ENCODE assay signal across 21 cellular contexts in the genomic region with DNA sequence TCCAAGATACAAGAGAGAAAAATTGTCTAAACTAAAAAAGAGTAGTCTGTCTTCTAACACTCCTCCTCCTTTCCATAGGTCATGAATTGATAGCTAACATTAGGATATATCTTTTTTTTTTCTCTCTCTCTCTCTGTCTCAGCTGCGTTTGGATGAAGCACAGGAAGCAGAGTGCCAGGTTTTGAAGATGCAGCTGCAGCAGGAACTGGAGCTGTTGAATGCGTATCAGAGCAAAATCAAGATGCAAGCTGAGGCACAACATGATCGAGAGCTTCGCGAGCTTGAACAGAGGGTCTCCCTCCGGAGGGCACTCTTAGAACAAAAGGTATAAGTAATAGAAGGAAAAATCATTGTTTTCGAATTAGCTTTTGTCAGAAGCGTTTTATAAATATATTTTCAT. TPM values are rescaled to one million over a fixed set of nuclear protein-coding genes. Genes with fewer than 3 reads are reported as not detected.
A peak's percentile ranks its signal among the peaks of the same experiment; 100 is the strongest.
DNase-seq lines count a peak whose midpoint lies in the region; ATAC-seq and TF ChIP-seq lines count a peak whose summit lies in the region.
"Had no signal": no experiment of that assay in that cellular context is flagged by ENCODE, and none has a peak within 500 bp of the region (broad histone marks: within the 10 kb centered on the region; RNA-seq: fewer than 3 reads in every experiment).

No MANE protein-coding gene starts in this region.

- no peaks in the 10 kb centered on the region for H3K4me1 Mint-ChIP-seq in activated T-cell treated with anti-CD3 and anti-CD28 coated beads, Interleukin-2, amount 50 U/mL, for 24 hours (ENCODE audit: low read depth)
- H3K4me1 Mint-ChIP-seq in activated T-cell treated with anti-CD3 and anti-CD28 coated beads, Interleukin-2, amount 50 U/mL, for 72 hours (ENCODE audit: low read depth) = no peaks in the 10 kb centered on the region
- peaks cover 3% of the 10 kb centered on the region for H3K4me1 Mint-ChIP-seq in glutamatergic neuron (ENCODE audit: low read depth, unreplicated experiment)
- no peaks in the 10 kb centered on the region for H3K4me1 Mint-ChIP-seq in chondrocyte (ENCODE audit: low read depth)
- H3K4me1 Mint-ChIP-seq: GM23338 had no signal

- H3K9me3 Mint-ChIP-seq in activated T-cell treated with anti-CD3 and anti-CD28 coated beads, Interleukin-2, amount 50 U/mL, for 24 hours = no peaks in the 10 kb centered on the region
- H3K9me3 Mint-ChIP-seq in activated T-cell treated with anti-CD3 and anti-CD28 coated beads, Interleukin-2, amount 50 U/mL, for 72 hours = no peaks in the 10 kb centered on the region
- H3K9me3 Mint-ChIP-seq in glutamatergic neuron (ENCODE audit: unreplicated experiment) = peaks cover 14% of the 10 kb centered on the region
- no peaks in the 10 kb centered on the region for H3K9me3 Mint-ChIP-seq in chondrocyte (ENCODE audit: low read depth)
- H3K9me3 Mint-ChIP-seq: CD8-positive, alpha-beta T cell had no signal

- H3K27ac Mint-ChIP-seq in activated T-cell treated with anti-CD3 and anti-CD28 coated beads, Interleukin-2, amount 50 U/mL, for 24 hours = peak overlapping the region; percentile 10
- H3K27ac Mint-ChIP-seq in activated T-cell treated with anti-CD3 and anti-CD28 coated beads, Interleukin-2, amount 50 U/mL, for 72 hours = no peak overlapping the region
- H3K27ac Mint-ChIP-seq in glutamatergic neuron (ENCODE audit: unreplicated experiment) = peak overlapping the region; percentile 55
- no peak overlapping the region for H3K27ac Mint-ChIP-seq in chondrocyte (ENCODE audit: unreplicated experiment)
- H3K27ac Mint-ChIP-seq: CD8-positive, alpha-beta T cell; GM23338 had no signal

- ATAC-seq in activated T-cell treated with anti-CD3 and anti-CD28 coated beads, Interleukin-2, amount 50 U/mL, for 72 hours (replicated peaks in 1 of 2) = no peak
- ATAC-seq in GM21526 (IDR thresholded peaks at IDR 0.05; ENCODE audit: low FRiP score, unreplicated experiment) = no peak
- ATAC-seq: CD8-positive, alpha-beta T cell; GM23338 had no signal

- H3K36me3 Mint-ChIP-seq in activated T-cell treated with anti-CD3 and anti-CD28 coated beads, Interleukin-2, amount 50 U/mL, for 24 hours (ENCODE audit: low read depth) = peaks cover 56% of the 10 kb centered on the region
- peaks cover 4 to 22% of the 10 kb centered on the region in 2 donors for H3K36me3 Mint-ChIP-seq in activated T-cell treated with anti-CD3 and anti-CD28 coated beads, Interleukin-2, amount 50 U/mL, for 72 hours (ENCODE audit: insufficient read depth in 2 of 2)
- peaks cover 22% of the 10 kb centered on the region for H3K36me3 Mint-ChIP-seq in glutamatergic neuron (ENCODE audit: unreplicated experiment)
- H3K36me3 Mint-ChIP-seq in chondrocyte (ENCODE audit: low read depth) = peaks cover 22% of the 10 kb centered on the region

- H3K4me3 Mint-ChIP-seq in activated T-cell treated with anti-CD3 and anti-CD28 coated beads, Interleukin-2, amount 50 U/mL, for 24 hours = no peak overlapping the region
- no peak overlapping the region for H3K4me3 Mint-ChIP-seq in activated T-cell treated with anti-CD3 and anti-CD28 coated beads, Interleukin-2, amount 50 U/mL, for 72 hours
- H3K4me3 Mint-ChIP-seq in glutamatergic neuron (ENCODE audit: unreplicated experiment) = no peak overlapping the region
- no peak overlapping the region for H3K4me3 Mint-ChIP-seq in chondrocyte (ENCODE audit: unreplicated experiment)
- H3K4me3 Mint-ChIP-seq: CD8-positive, alpha-beta T cell; GM23338 had no signal

- DNase-seq in activated T-cell treated with anti-CD3 and anti-CD28 coated beads, Interleukin-2, amount 50 U/mL, for 24 hours = no peak
- DNase-seq in activated T-cell treated with anti-CD3 and anti-CD28 coated beads, Interleukin-2, amount 50 U/mL, for 72 hours = no peak
- no peak for DNase-seq in glutamatergic neuron
- DNase-seq in putamen (ENCODE audit: low spot score) = peak; percentile 11
- no peak for DNase-seq in chondrocyte (ENCODE audit: low spot score)
- no peak for DNase-seq in GM13976 (ENCODE audit: low spot score)
- DNase-seq: 8988T; Calu3; CD8-positive, alpha-beta T cell; DMS153; HCEC 1CT; Karpas-422; MV-4-11; NCI-H1105 treated with DMSO at 0.1 percent for 48 hours; NCI-H2029 treated with DMSO at 0.1 percent for 48 hours; NCI-H226; NCI-H510A treated with DMSO at 0.1 percent for 48 hours; NCI-H748 treated with DMSO at 0.1 percent for 48 hours; SHP77 treated with DMSO at 0.1 percent for 48 hours had no signal

- H3K27me3 Mint-ChIP-seq in activated T-cell treated with anti-CD3 and anti-CD28 coated beads, Interleukin-2, amount 50 U/mL, for 24 hours = no peaks in the 10 kb centered on the region
- no peaks in the 10 kb centered on the region for H3K27me3 Mint-ChIP-seq in activated T-cell treated with anti-CD3 and anti-CD28 coated beads, Interleukin-2, amount 50 U/mL, for 72 hours (ENCODE audit: low read depth)
- H3K27me3 Mint-ChIP-seq in glutamatergic neuron (ENCODE audit: unreplicated experiment) (peaks cover 8% of the 10 kb centered on the region), chondrocyte (ENCODE audit: low read depth) (no peaks in the 10 kb centered on the region)

- TF ChIP-seq CTCF in glutamatergic neuron (IDR thresholded peaks at IDR 0.05; ENCODE audit: partially characterized antibody, unreplicated experiment) = no peak
- no peak for TF ChIP-seq CTCF in chondrocyte (IDR thresholded peaks at IDR 0.05)
- no peak for TF ChIP-seq CTCF in GM13976 (IDR thresholded peaks at IDR 0.05; ENCODE audit: borderline replicate concordance, control extremely low read depth, extremely low read depth, insufficient read depth, missing control alignments)

- in situ Hi-C loops in GM13976 (cut with MboI; ENCODE audit: low sequenced_read_pairs, unreplicated experiment) = loop anchor here (25.0 kb wide), 1 partner anchor 372 kb away; no protein-coding TSS in a partner anchor

RNA-seq across cellular contexts. Expression of gene ABHD15, which starts 32.9 kb away (rescaled TPM):
- 1 to 10 TPM; 7.4 to 7.7 TPM for total RNA-seq in activated T-cell treated with anti-CD3 and anti-CD28 coated beads, Interleukin-2, amount 50 U/mL, for 72 hours
- total RNA-seq in glutamatergic neuron (ENCODE audit: unreplicated experiment) = 2.5 TPM
- total RNA-seq in chondrocyte = 10.2 to 16.7 TPM (median 11.7 TPM) in 3 replicates

RNA-seq across cellular contexts. Expression of gene TP53I13, which starts 34.5 kb away (rescaled TPM):
- 100 to 1,000 TPM in 1 of 2 donors, 10 to 100 TPM in 1; 77.4 to 103 TPM for total RNA-seq in activated T-cell treated with anti-CD3 and anti-CD28 coated beads, Interleukin-2, amount 50 U/mL, for 72 hours
- 14.3 TPM for total RNA-seq in glutamatergic neuron (ENCODE audit: unreplicated experiment)
- total RNA-seq in chondrocyte = 44.6 to 49.8 TPM (median 48.3 TPM) in 3 replicates

RNA-seq across cellular contexts. Expression of gene GIT1, which starts 55.5 kb away (rescaled TPM):
- total RNA-seq in activated T-cell treated with anti-CD3 and anti-CD28 coated beads, Interleukin-2, amount 50 U/mL, for 72 hours = 10 to 100 TPM; 45.0 to 47.4 TPM
- total RNA-seq in glutamatergic neuron (ENCODE audit: unreplicated experiment) (46.7 TPM), chondrocyte (32.1 to 37.7 TPM (median 35.7 TPM) in 3 replicates)

RNA-seq across cellular contexts. Expression of gene ANKRD13B, which starts 59.0 kb away (rescaled TPM):
- total RNA-seq in activated T-cell treated with anti-CD3 and anti-CD28 coated beads, Interleukin-2, amount 50 U/mL, for 72 hours = 10 to 100 TPM in 1 of 2 donors, 1 to 10 TPM in 1; 7.9 to 13.5 TPM
- total RNA-seq in glutamatergic neuron (ENCODE audit: unreplicated experiment) (123 TPM), chondrocyte (21.6 to 27.1 TPM (median 24.5 TPM) in 3 replicates)

Comparison
In these comparisons a context has a peak if more than half of its experiments do, and no peak if none do; other contexts are left out.
1. H3K27ac Mint-ChIP-seq: peak in activated T-cell treated with anti-CD3 and anti-CD28 coated beads, Interleukin-2, amount 50 U/mL, for 24 hours (single experiment) and glutamatergic neuron (single experiment); none in activated T-cell treated with anti-CD3 and anti-CD28 coated beads, Interleukin-2, amount 50 U/mL, for 72 hours (single experiment) and chondrocyte (single experiment).